In genomic region chr20:46030290-46031013, GRCh38 we compare ENCODE assay signal across 18 cellular contexts. TPM values are rescaled to one million over a fixed set of nuclear protein-coding genes. Genes with fewer than 3 reads are reported as not detected.
"Had no signal": no experiment of that assay in that cellular context is flagged by ENCODE, and none has a peak within 500 bp of the region (broad histone marks: within the 10 kb centered on the region; RNA-seq: fewer than 3 reads in every experiment).

No MANE protein-coding gene starts in this region.

- H3K9me3 ChIP-seq: breast epithelium, esophagus muscularis mucosa, thoracic aorta had no signal

- H3K27ac ChIP-seq: breast epithelium, esophagus muscularis mucosa, stomach, thoracic aorta had no signal

- H3K4me3 ChIP-seq: breast epithelium, esophagus muscularis mucosa, thoracic aorta had no signal

- H3K36me3 ChIP-seq: breast epithelium, esophagus muscularis mucosa, stomach, thoracic aorta had no signal

- FAIRE-seq: endometrium had no signal

- H3K4me1 ChIP-seq: breast epithelium had no signal

- DNase-seq: activated CD4-positive, alpha-beta memory T cell treated with anti-CD3 and anti-CD28 coated beads for 36 hours; activated CD4-positive, CD25-positive, alpha-beta regulatory T cell treated with anti-CD3 and anti-CD28 coated beads, Interleukin-2, amount 50 U/mL, for 72 hours; activated gamma-delta T cell; activated T-cell treated with anti-CD3 and anti-CD28 coated beads, Interleukin-2, amount 50 U/mL, for 48 hours; glutamatergic neuron; naive B cell; stimulated activated CD4-positive, alpha-beta T cell treated with anti-CD3 and anti-CD28 coated beads, Interleukin-15, amount 100 ng/mL, for 24 hours; stimulated activated CD4-positive, alpha-beta T cell treated with anti-CD3 and anti-CD28 coated beads, Interleukin-4, amount 100 ng/mL, for 4 hours; stomach had no signal

RNA-seq across cellular contexts. Expression of gene SLC12A5, which starts 1.4 kb away (rescaled TPM):
- total RNA-seq: osteocyte, skeletal muscle tissue, thoracic aorta had no signal

RNA-seq across cellular contexts. Expression of gene MMP9, which starts 21.7 kb away (rescaled TPM):
- total RNA-seq: cerebellum, fibroblast of villous mesenchyme, lung microvascular endothelial cell, osteocyte had no signal
